Comparison of ENCODE assay signal across 10 cellular contexts in the genomic region with DNA sequence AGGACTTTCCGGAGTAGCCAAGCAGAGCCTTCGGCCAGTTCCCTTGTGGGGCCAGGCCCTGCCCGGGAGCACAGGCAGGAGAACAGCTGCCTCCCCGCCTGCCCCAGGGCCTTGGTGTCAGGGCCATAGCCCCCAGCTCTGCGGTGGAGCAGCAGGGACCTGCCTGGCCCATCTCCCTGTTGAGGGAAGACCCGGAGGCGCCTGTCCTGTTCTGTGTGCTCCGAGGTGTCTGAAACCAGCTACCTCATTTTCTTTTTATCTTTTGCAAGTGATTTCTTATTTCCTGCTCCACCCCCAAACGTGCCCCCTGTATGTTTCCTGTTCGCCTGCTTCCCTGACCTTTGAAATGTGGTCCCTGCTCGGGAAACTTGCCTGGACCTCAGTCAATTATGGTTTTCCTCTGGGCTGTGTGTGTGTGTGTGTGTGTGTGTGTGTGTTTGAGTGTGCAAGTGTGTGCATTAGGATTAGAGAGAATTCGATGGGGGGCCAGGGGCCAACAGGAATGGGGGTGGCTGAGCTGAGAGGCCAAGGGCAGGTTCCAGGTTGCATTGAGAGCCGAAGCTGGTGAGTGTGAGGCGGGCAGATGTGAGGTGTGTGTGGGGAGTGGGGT. TPM values are rescaled to one million over a fixed set of nuclear protein-coding genes. Genes with fewer than 3 reads are reported as not detected.
DNase-seq lines count a peak whose midpoint lies in the region; ATAC-seq, FAIRE-seq and TF ChIP-seq lines count a peak whose summit lies in the region.
"Had no signal": no experiment of that assay in that cellular context is flagged by ENCODE, and none has a peak within 500 bp of the region (broad histone marks: within the 10 kb centered on the region; RNA-seq: fewer than 3 reads in every experiment).

No MANE protein-coding gene starts in this region.

- FAIRE-seq in kidney (lab: Jason Lieb, UNC): no peak
- FAIRE-seq: G401.6 had no signal

- H3K4me3 ChIP-seq in HEK293 (ENCODE audit: low read depth, low read length): no peak overlapping the region
- peak overlapping the region in 1 of 2 donors; percentile 20 for H3K4me3 ChIP-seq in kidney (ENCODE audit: low read length in 2 of 2)
- no peak overlapping the region for H3K4me3 ChIP-seq in skin epidermis
- H3K4me3 ChIP-seq in aorta (ENCODE audit: low read length in 2 of 2): no peak overlapping the region

- no peak for DNase-seq in activated CD4-positive, alpha-beta memory T cell treated with anti-CD3 and anti-CD28 coated beads, Interleukin-2, amount 10 ng/mL, durations not matched to agents 7 days and 5 days
- no peak for DNase-seq in kidney
- no peak for DNase-seq in aorta
- DNase-seq in NCI-H526 (lab: John Stamatoyannopoulos, UW): no peak
- DNase-seq in DMS 273 treated with DMSO at 0.1 percent for 48 hours (lab: John Stamatoyannopoulos, UW): no peak

- 75 to 78% methylated on average over 14 of the region's 14 CpGs for WGBS in aorta, 2 donors

- H3K27ac ChIP-seq in HEK293 (ENCODE audit: extremely low read depth, low read depth, low read length) (no peak overlapping the region), kidney (ENCODE audit: low read depth in 2 of 2, low read length in 2 of 2) (peak overlapping the region; percentile 17 to 55), skin epidermis (peak overlapping the region in 11 of 21 experiments; percentile 8 to 58 (median 32)), aorta (ENCODE audit: low read depth in 1 of 2, low read length in 2 of 2) (no peak overlapping the region)

- H3K9me3 ChIP-seq in HEK293 (ENCODE audit: control insufficient read depth, insufficient read depth, low read depth, low read length) (no peaks in the 10 kb centered on the region), kidney (ENCODE audit: control insufficient read depth in 1 of 2, low read length in 2 of 2) (no peaks in the 10 kb centered on the region), aorta (ENCODE audit: control insufficient read depth, low read length) (no peaks in the 10 kb centered on the region)

- intact Hi-C loops in kidney (cut with DNase I): no loop called here
- intact Hi-C loops in aorta (cut with DNase I): no loop called here

- no peak overlapping the region for H3K4me3 Mint-ChIP-seq in activated CD4-positive, alpha-beta memory T cell treated with anti-CD3 and anti-CD28 coated beads, Interleukin-2, amount 10 ng/mL, durations not matched to agents 7 days and 5 days
- H3K4me3 Mint-ChIP-seq: dendritic cell treated with granulocyte-macrophage colony-stimulating factor and Interleukin-4, amounts not matched to agents 40 ng/mL and 50 ng/mL, for 4 days had no signal

- no peaks in the 10 kb centered on the region for H3K9me3 Mint-ChIP-seq in activated CD4-positive, alpha-beta memory T cell treated with anti-CD3 and anti-CD28 coated beads, Interleukin-2, amount 10 ng/mL, durations not matched to agents 7 days and 5 days
- H3K9me3 Mint-ChIP-seq: dendritic cell treated with granulocyte-macrophage colony-stimulating factor and Interleukin-4, amounts not matched to agents 40 ng/mL and 50 ng/mL, for 4 days had no signal

- ATAC-seq in aorta (ENCODE audit: low FRiP score): no peak
- ATAC-seq in GM19395 (IDR thresholded peaks at IDR 0.05; ENCODE audit: unreplicated experiment): no peak

- peaks cover 4% of the 10 kb centered on the region for H3K36me3 Mint-ChIP-seq in activated CD4-positive, alpha-beta memory T cell treated with anti-CD3 and anti-CD28 coated beads, Interleukin-2, amount 10 ng/mL, durations not matched to agents 7 days and 5 days (ENCODE audit: low read depth)

- peak overlapping the region; percentile 56 for H3K27ac Mint-ChIP-seq in activated CD4-positive, alpha-beta memory T cell treated with anti-CD3 and anti-CD28 coated beads, Interleukin-2, amount 10 ng/mL, durations not matched to agents 7 days and 5 days
- H3K27ac Mint-ChIP-seq: dendritic cell treated with granulocyte-macrophage colony-stimulating factor and Interleukin-4, amounts not matched to agents 40 ng/mL and 50 ng/mL, for 4 days had no signal

- H3K27me3 Mint-ChIP-seq in activated CD4-positive, alpha-beta memory T cell treated with anti-CD3 and anti-CD28 coated beads, Interleukin-2, amount 10 ng/mL, durations not matched to agents 7 days and 5 days: peaks cover 6% of the 10 kb centered on the region

- peak overlapping the region in 1 of 2 donors; percentile 8 for H3K9ac ChIP-seq in kidney (ENCODE audit: low read length in 2 of 2)

- no peaks in the 10 kb centered on the region for H3K27me3 ChIP-seq in aorta (ENCODE audit: control insufficient read depth in 1 of 2, insufficient read depth in 2 of 2, low read length in 1 of 2)

- TF ChIP-seq CTCF in HEK293 (tag by site-specific recombination; IDR thresholded peaks at IDR 0.05) (no peak), kidney (IDR thresholded peaks at IDR 0.05; ENCODE audit: borderline replicate concordance, extremely low read depth, insufficient read depth) (no peak)

- H3K4me1 ChIP-seq in HEK293 (ENCODE audit: control insufficient read depth, insufficient read depth, low read length): no peaks in the 10 kb centered on the region
- H3K4me1 ChIP-seq in kidney (ENCODE audit: control insufficient read depth in 1 of 2, insufficient read depth in 1 of 2, low read depth in 1 of 2, low read length in 2 of 2): peaks cover 35 to 56% of the 10 kb centered on the region in 2 donors
- H3K4me1 ChIP-seq in aorta (ENCODE audit: control insufficient read depth in 1 of 2, insufficient read depth in 2 of 2, low read length in 2 of 2): peaks cover 6% of the 10 kb centered on the region in 2 donors

- H3K4me1 Mint-ChIP-seq in activated CD4-positive, alpha-beta memory T cell treated with anti-CD3 and anti-CD28 coated beads, Interleukin-2, amount 10 ng/mL, durations not matched to agents 7 days and 5 days: peaks cover 67% of the 10 kb centered on the region

- no peaks in the 10 kb centered on the region for H3K36me3 ChIP-seq in HEK293 (ENCODE audit: control insufficient read depth in 2 of 2, insufficient read depth in 1 of 2, low read length in 2 of 2)
- H3K36me3 ChIP-seq in kidney (ENCODE audit: control insufficient read depth in 1 of 2, insufficient read depth in 2 of 2, low read length in 2 of 2): no peaks in the 10 kb centered on the region
- H3K36me3 ChIP-seq in aorta (ENCODE audit: control insufficient read depth in 1 of 2, insufficient read depth in 2 of 2, low read length in 1 of 2): no peaks in the 10 kb centered on the region

- POLR2A ChIA-PET in HEK293 (lab: Yijun Ruan, JAX): no interaction called here
- POLR2A ChIA-PET in activated CD4-positive, alpha-beta memory T cell treated with anti-CD3 and anti-CD28 coated beads, Interleukin-2, amount 10 ng/mL, durations not matched to agents 7 days and 5 days (lab: Charles Lee): interaction anchor here (1.4 to 1.5 kb wide), 2 partner anchors 9 to 60 kb away, joined by 4 to 6 read pairs; a partner anchor contains a TSS

- CTCF ChIA-PET in HEK293 (lab: Yijun Ruan, JAX): interaction anchor here (0.7 to 1.0 kb wide), 2 partner anchors 34 to 223 kb away, joined by 3 to 5 read pairs; no protein-coding TSS in a partner anchor
- CTCF ChIA-PET in activated CD4-positive, alpha-beta memory T cell treated with anti-CD3 and anti-CD28 coated beads, Interleukin-2, amount 10 ng/mL, durations not matched to agents 7 days and 5 days (lab: Charles Lee): interaction anchor here (0.6 to 2.0 kb wide), 3 partner anchors 9 to 94 kb away, joined by 3 to 4 read pairs (median 3); no protein-coding TSS in a partner anchor

TF ChIP-seq in HEK293, 187 proteins besides CTCF, POLR2A, EP300 and RAD21:
- TF ChIP-seq ZNF140 (tag by site-specific recombination; IDR thresholded peaks at IDR 0.05) (no peak), ZNF561 (tag by site-specific recombination; IDR thresholded peaks at IDR 0.05; ENCODE audit: borderline replicate concordance) (no peak), REPIN1 (tag by site-specific recombination; IDR thresholded peaks at IDR 0.05; ENCODE audit: low read depth) (no peak), ZNF626 (tag by site-specific recombination; IDR thresholded peaks at IDR 0.05) (no peak), ZNF585B (tag by site-specific recombination; IDR thresholded peaks at IDR 0.05) (no peak), GLIS2 (tag by site-specific recombination; IDR thresholded peaks at IDR 0.05) (0 out of 2 replicates have a peak, but pooled peaks have one; percentile 8)
- TF ChIP-seq, protein P1, sequence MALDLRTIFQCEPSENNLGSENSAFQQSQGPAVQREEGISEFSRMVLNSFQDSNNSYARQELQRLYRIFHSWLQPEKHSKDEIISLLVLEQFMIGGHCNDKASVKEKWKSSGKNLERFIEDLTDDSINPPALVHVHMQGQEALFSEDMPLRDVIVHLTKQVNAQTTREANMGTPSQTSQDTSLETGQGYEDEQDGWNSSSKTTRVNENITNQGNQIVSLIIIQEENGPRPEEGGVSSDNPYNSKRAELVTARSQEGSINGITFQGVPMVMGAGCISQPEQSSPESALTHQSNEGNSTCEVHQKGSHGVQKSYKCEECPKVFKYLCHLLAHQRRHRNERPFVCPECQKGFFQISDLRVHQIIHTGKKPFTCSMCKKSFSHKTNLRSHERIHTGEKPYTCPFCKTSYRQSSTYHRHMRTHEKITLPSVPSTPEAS (tag by site-specific recombination; IDR thresholded peaks at IDR 0.05): peak; percentile 64; the same call in 1 of the 2 replicates
TF ChIP-seq in HEK293: peak in this region for 2.

RNA-seq across cellular contexts. Expression of a gene that starts 19.1 kb away (rescaled TPM):
- total RNA-seq in activated CD4-positive, alpha-beta memory T cell treated with anti-CD3 and anti-CD28 coated beads, Interleukin-2, amount 10 ng/mL, durations not matched to agents 7 days and 5 days: 10 to 100 TPM; 12.3 to 13.5 TPM
- 71.3 TPM for total RNA-seq in kidney
- polyA plus RNA-seq in kidney (ENCODE audit: insufficient read depth, low read depth, low replicate concordance): 55.4 TPM
- 100 to 1,000 TPM in 1 of 2 donors, 10 to 100 TPM in 1; 85.9 to 103 TPM for total RNA-seq in aorta
- polyA plus RNA-seq in aorta: 10 to 100 TPM; 23.9 to 53.2 TPM

RNA-seq across cellular contexts. Expression of a gene that starts 59.7 kb away (rescaled TPM):
- total RNA-seq in activated CD4-positive, alpha-beta memory T cell treated with anti-CD3 and anti-CD28 coated beads, Interleukin-2, amount 10 ng/mL, durations not matched to agents 7 days and 5 days: 10 to 100 TPM; 24.0 to 27.4 TPM
- total RNA-seq in kidney: 31.7 TPM
- polyA plus RNA-seq in kidney (ENCODE audit: insufficient read depth, low read depth, low replicate concordance): 18.6 TPM
- 10 to 100 TPM; 48.9 to 65.5 TPM for total RNA-seq in aorta
- polyA plus RNA-seq in aorta: 10 to 100 TPM; 37.7 to 39.1 TPM

Comparison
In these comparisons a context has a peak if more than half of its experiments do, and no peak if none do; other contexts are left out.
1. H3K27ac ChIP-seq: peak in kidney (2 of 2) and skin epidermis (11 of 21); none in HEK293 (single experiment) and aorta (0 of 2).